1 cellular context compared by ENCODE assay signal in genomic region chr17:59154721-59155438, GRCh38.
TF ChIP-seq lines count a peak whose summit lies in the region.

Gene SKA2 (minus strand): TSS chr17:59155186. CDS start chr17:59155163, 23 bp downstream.

TF ChIP-seq in HepG2, 621 proteins besides CTCF, POLR2A, EP300 and RAD21 (continued from another document and continues in another):
- TF ChIP-seq U2AF1 (optimal IDR thresholded peaks at IDR 0.05; ENCODE audit: low read depth, low read length) (peak; percentile 85), PAXIP1 (CRISPR knock-in tag; conservative IDR thresholded peaks at IDR 0.05) (0 out of 2 replicates have a peak, but pooled peaks have one; percentile 39), SOX6 (IDR thresholded peaks at IDR 0.05) (no peak), SOX6 (CRISPR knock-in tag; IDR thresholded peaks at IDR 0.05) (peak; percentile 69), STAT5B (CRISPR knock-in tag; IDR thresholded peaks at IDR 0.05) (no peak; the same call in 1 of the 2 replicates), CHD4 (IDR thresholded peaks at IDR 0.05; ENCODE audit: borderline replicate concordance, low read length) (no peak; the same call in 1 of the 2 replicates), TCF7L2 (IDR thresholded peaks at IDR 0.05; ENCODE audit: low read depth, low read length) (no peak), ZBTB8A (CRISPR knock-in tag; IDR thresholded peaks at IDR 0.05; ENCODE audit: borderline replicate concordance, low read depth) (no peak), POLR2G (IDR thresholded peaks at IDR 0.05; ENCODE audit: low read depth, low read length) (peak; percentile 67), ZHX1 (CRISPR knock-in tag; IDR thresholded peaks at IDR 0.05; ENCODE audit: low read depth) (peak; percentile 55), MED1 (CRISPR knock-in tag; IDR thresholded peaks at IDR 0.05) (peak; percentile 15; the same call in 1 of the 2 replicates), ZFX (CRISPR knock-in tag; IDR thresholded peaks at IDR 0.05; ENCODE audit: low read depth) (peak; percentile 81), NFIB (CRISPR knock-in tag; IDR thresholded peaks at IDR 0.05; ENCODE audit: borderline replicate concordance) (no peak), ZSCAN31 (CRISPR knock-in tag; IDR thresholded peaks at IDR 0.05; ENCODE audit: low read depth) (no peak), NKX3-1 (CRISPR knock-in tag; IDR thresholded peaks at IDR 0.05) (no peak), ZNF138 (CRISPR knock-in tag; IDR thresholded peaks at IDR 0.05; ENCODE audit: low read depth) (no peak; the same call in 1 of the 2 replicates), ZFP41 (CRISPR knock-in tag; IDR thresholded peaks at IDR 0.05; ENCODE audit: borderline replicate concordance) (no peak), GTF2F1 (IDR thresholded peaks at IDR 0.05; ENCODE audit: low read length) (0 out of 2 replicates have a peak, but pooled peaks have one; percentile 56), TGIF2 (CRISPR knock-in tag; IDR thresholded peaks at IDR 0.05) (peak; percentile 98), ZNF547 (CRISPR knock-in tag; IDR thresholded peaks at IDR 0.05) (peak; percentile 80; the same call in 1 of the 2 replicates), CBX5 (CRISPR knock-in tag; IDR thresholded peaks at IDR 0.05; ENCODE audit: borderline replicate concordance) (no peak), ZNF772 (CRISPR knock-in tag; IDR thresholded peaks at IDR 0.05) (no peak), TOE1 (CRISPR knock-in tag; IDR thresholded peaks at IDR 0.05) (peak; percentile 18; the same call in 1 of the 2 replicates), PCBP1 (IDR thresholded peaks at IDR 0.05; ENCODE audit: borderline replicate concordance, low read depth, low read length) (peak; percentile 96; the same call in 1 of the 2 replicates), ZNF292 (CRISPR knock-in tag; IDR thresholded peaks at IDR 0.05; ENCODE audit: borderline replicate concordance, low read depth) (no peak), ZBTB7A (CRISPR knock-in tag; IDR thresholded peaks at IDR 0.05) (peak; percentile 25; the same call in 1 of the 2 replicates), BRD4 (CRISPR knock-in tag; IDR thresholded peaks at IDR 0.05) (no peak), GATA4 (IDR thresholded peaks at IDR 0.05; ENCODE audit: borderline replicate concordance, low read depth) (0 out of 2 replicates have a peak, but pooled peaks have one; percentile 42), ZNF383 (CRISPR knock-in tag; IDR thresholded peaks at IDR 0.05; ENCODE audit: borderline replicate concordance) (no peak), FOXA3 (CRISPR knock-in tag; IDR thresholded peaks at IDR 0.05) (peak; percentile 57; the same call in 1 of the 2 replicates), MAF1 (CRISPR knock-in tag; IDR thresholded peaks at IDR 0.05; ENCODE audit: borderline replicate concordance) (no peak), ZNF441 (CRISPR knock-in tag; IDR thresholded peaks at IDR 0.05; ENCODE audit: borderline replicate concordance) (0 out of 2 replicates have a peak, but pooled peaks have one; percentile 18), DMTF1 (CRISPR knock-in tag; IDR thresholded peaks at IDR 0.05) (peak; percentile 96), ZNF674 (CRISPR knock-in tag; IDR thresholded peaks at IDR 0.05; ENCODE audit: low read depth) (no peak), BORCS8-MEF2B (CRISPR knock-in tag; IDR thresholded peaks at IDR 0.05) (peak; percentile 80), ZNF354B (CRISPR knock-in tag; IDR thresholded peaks at IDR 0.05) (peak; percentile 80; the same call in 1 of the 2 replicates), ZNF451 (CRISPR knock-in tag; IDR thresholded peaks at IDR 0.05) (no peak), ELF4 (CRISPR knock-in tag; IDR thresholded peaks at IDR 0.05; ENCODE audit: borderline replicate concordance) (peak; percentile 80), SIN3A (IDR thresholded peaks at IDR 0.05; ENCODE audit: borderline replicate concordance, low read depth, low read length) (peak; percentile 92), MYC (CRISPR knock-in tag; IDR thresholded peaks at IDR 0.05; ENCODE audit: borderline replicate concordance) (peak; percentile 55; the same call in 1 of the 2 replicates), FOSL2 (CRISPR knock-in tag; IDR thresholded peaks at IDR 0.05) (no peak), ZNF343 (CRISPR knock-in tag; IDR thresholded peaks at IDR 0.05) (0 out of 2 replicates have a peak, but pooled peaks have one; percentile 18), TAF1 (CRISPR knock-in tag; IDR thresholded peaks at IDR 0.05) (peak; percentile 73)
- TF ChIP-seq, protein P1, sequence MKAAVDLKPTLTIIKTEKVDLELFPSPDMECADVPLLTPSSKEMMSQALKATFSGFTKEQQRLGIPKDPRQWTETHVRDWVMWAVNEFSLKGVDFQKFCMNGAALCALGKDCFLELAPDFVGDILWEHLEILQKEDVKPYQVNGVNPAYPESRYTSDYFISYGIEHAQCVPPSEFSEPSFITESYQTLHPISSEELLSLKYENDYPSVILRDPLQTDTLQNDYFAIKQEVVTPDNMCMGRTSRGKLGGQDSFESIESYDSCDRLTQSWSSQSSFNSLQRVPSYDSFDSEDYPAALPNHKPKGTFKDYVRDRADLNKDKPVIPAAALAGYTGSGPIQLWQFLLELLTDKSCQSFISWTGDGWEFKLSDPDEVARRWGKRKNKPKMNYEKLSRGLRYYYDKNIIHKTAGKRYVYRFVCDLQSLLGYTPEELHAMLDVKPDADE (CRISPR knock-in tag; IDR thresholded peaks at IDR 0.05): no peak
- TF ChIP-seq, protein P2, sequence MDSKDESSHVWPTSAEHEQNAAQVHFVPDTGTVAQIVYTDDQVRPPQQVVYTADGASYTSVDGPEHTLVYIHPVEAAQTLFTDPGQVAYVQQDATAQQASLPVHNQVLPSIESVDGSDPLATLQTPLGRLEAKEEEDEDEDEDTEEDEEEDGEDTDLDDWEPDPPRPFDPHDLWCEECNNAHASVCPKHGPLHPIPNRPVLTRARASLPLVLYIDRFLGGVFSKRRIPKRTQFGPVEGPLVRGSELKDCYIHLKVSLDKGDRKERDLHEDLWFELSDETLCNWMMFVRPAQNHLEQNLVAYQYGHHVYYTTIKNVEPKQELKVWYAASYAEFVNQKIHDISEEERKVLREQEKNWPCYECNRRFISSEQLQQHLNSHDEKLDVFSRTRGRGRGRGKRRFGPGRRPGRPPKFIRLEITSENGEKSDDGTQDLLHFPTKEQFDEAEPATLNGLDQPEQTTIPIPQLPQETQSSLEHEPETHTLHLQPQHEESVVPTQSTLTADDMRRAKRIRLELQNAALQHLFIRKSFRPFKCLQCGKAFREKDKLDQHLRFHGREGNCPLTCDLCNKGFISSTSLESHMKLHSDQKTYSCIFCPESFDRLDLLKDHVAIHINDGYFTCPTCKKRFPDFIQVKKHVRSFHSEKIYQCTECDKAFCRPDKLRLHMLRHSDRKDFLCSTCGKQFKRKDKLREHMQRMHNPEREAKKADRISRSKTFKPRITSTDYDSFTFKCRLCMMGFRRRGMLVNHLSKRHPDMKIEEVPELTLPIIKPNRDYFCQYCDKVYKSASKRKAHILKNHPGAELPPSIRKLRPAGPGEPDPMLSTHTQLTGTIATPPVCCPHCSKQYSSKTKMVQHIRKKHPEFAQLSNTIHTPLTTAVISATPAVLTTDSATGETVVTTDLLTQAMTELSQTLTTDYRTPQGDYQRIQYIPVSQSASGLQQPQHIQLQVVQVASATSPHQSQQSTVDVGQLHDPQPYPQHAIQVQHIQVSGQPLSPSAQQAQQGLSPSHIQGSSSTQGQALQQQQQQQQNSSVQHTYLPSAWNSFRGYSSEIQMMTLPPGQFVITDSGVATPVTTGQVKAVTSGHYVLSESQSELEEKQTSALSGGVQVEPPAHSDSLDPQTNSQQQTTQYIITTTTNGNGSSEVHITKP (CRISPR knock-in tag; IDR thresholded peaks at IDR 0.05; ENCODE audit: low read depth): 0 out of 2 replicates have a peak, but pooled peaks have one; percentile 45
- TF ChIP-seq, protein P3, sequence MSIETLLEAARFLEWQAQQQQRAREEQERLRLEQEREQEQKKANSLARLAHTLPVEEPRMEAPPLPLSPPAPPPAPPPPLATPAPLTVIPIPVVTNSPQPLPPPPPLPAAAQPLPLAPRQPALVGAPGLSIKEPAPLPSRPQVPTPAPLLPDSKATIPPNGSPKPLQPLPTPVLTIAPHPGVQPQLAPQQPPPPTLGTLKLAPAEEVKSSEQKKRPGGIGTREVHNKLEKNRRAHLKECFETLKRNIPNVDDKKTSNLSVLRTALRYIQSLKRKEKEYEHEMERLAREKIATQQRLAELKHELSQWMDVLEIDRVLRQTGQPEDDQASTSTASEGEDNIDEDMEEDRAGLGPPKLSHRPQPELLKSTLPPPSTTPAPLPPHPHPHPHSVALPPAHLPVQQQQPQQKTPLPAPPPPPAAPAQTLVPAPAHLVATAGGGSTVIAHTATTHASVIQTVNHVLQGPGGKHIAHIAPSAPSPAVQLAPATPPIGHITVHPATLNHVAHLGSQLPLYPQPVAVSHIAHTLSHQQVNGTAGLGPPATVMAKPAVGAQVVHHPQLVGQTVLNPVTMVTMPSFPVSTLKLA (IDR thresholded peaks at IDR 0.05): peak; percentile 63
- TF ChIP-seq, protein P4, sequence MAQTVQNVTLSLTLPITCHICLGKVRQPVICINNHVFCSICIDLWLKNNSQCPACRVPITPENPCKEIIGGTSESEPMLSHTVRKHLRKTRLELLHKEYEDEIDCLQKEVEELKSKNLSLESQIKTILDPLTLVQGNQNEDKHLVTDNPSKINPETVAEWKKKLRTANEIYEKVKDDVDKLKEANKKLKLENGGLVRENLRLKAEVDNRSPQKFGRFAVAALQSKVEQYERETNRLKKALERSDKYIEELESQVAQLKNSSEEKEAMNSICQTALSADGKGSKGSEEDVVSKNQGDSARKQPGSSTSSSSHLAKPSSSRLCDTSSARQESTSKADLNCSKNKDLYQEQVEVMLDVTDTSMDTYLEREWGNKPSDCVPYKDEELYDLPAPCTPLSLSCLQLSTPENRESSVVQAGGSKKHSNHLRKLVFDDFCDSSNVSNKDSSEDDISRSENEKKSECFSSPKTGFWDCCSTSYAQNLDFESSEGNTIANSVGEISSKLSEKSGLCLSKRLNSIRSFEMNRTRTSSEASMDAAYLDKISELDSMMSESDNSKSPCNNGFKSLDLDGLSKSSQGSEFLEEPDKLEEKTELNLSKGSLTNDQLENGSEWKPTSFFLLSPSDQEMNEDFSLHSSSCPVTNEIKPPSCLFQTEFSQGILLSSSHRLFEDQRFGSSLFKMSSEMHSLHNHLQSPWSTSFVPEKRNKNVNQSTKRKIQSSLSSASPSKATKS (CRISPR knock-in tag; IDR thresholded peaks at IDR 0.05): no peak
